ENCODE assay signal across 1 cellular context in the genomic region with DNA sequence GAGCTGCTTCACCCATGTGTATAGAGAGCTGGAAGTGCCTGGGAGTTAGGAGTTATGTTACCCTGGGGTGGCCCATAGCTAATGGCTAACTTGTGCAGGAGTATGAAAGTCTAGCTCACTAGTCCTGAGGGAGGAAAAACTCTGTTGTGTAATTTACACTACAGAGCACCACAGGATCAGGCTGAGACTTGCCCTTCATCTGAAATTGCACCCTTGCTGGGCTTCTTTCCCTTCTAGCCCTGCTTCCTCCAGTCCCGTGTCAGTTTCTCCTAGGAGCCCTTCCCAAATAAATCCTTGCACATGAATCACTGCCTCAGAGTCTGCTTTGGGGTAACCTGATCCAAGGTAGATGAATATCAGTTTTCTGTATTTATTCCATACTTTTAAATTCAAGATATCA.
TF ChIP-seq lines count a peak whose summit lies in the region.

No MANE protein-coding gene starts in this region.

TF ChIP-seq in HepG2, 621 proteins besides CTCF, POLR2A, EP300 and RAD21:
- TF ChIP-seq SOX5 (CRISPR knock-in tag; IDR thresholded peaks at IDR 0.05; ENCODE audit: borderline replicate concordance) (no peak), SSRP1 (CRISPR knock-in tag; IDR thresholded peaks at IDR 0.05) (no peak), ZNF605 (CRISPR knock-in tag; IDR thresholded peaks at IDR 0.05) (no peak), CENPT (CRISPR knock-in tag; IDR thresholded peaks at IDR 0.05; ENCODE audit: low read depth) (no peak), KDM5B (CRISPR knock-in tag; IDR thresholded peaks at IDR 0.05; ENCODE audit: borderline replicate concordance) (no peak), KAT8 (CRISPR knock-in tag; IDR thresholded peaks at IDR 0.05) (no peak)
